Comparison of ENCODE assay signal across 19 cellular contexts in genomic region chr2:112685167-112685884, GRCh38. TPM values are rescaled to one million over a fixed set of nuclear protein-coding genes. Genes with fewer than 3 reads are reported as not detected.
DNase-seq lines count a peak whose midpoint lies in the region; ATAC-seq and TF ChIP-seq lines count a peak whose summit lies in the region.
"Had no signal": no experiment of that assay in that cellular context is flagged by ENCODE, and none has a peak within 500 bp of the region (broad histone marks: within the 10 kb centered on the region; RNA-seq: fewer than 3 reads in every experiment).

No MANE protein-coding gene starts in this region.

- H3K36me3 Mint-ChIP-seq in Caco-2 (ENCODE audit: insufficient read depth, unreplicated experiment): no peaks in the 10 kb centered on the region
- no peaks in the 10 kb centered on the region for H3K36me3 Mint-ChIP-seq in activated naive CD4-positive, alpha-beta T cell treated with anti-CD3 and anti-CD28 coated beads, Interleukin-2, amount 10 ng/mL, durations not matched to agents 7 days and 5 days
- H3K36me3 Mint-ChIP-seq: CD4-positive, CD25-positive, alpha-beta regulatory T cell had no signal

- CTCF ChIA-PET in Caco-2 (lab: Charles Lee) (interaction anchor here (0.5 to 1.0 kb wide), 6 partner anchors 11 to 57 kb away, joined by 3 to 8 read pairs (median 4); partner anchors contain the start of gene SLC20A1), IMR-90 (lab: Yijun Ruan, JAX) (interaction anchor here (0.8 to 1.2 kb wide), 5 partner anchors 9 to 100 kb away, joined by 3 to 6 read pairs (median 3); no protein-coding TSS in a partner anchor)
- CTCF ChIA-PET in activated naive CD4-positive, alpha-beta T cell treated with anti-CD3 and anti-CD28 coated beads, Interleukin-2, amount 10 ng/mL, durations not matched to agents 7 days and 5 days (lab: Charles Lee): interaction anchor here (0.7 to 9.9 kb wide), 4 partner anchors 9 to 85 kb away, joined by 3 to 94 read pairs (median 4); no protein-coding TSS in a partner anchor

- no peak overlapping the region for H3K4me2 ChIP-seq in IMR-90 (ENCODE audit: low read depth, low read length)

- no peaks in the 10 kb centered on the region for H3K27me3 ChIP-seq in Caco-2 (replicated peaks; ENCODE audit: control insufficient read depth, insufficient read depth, low read length)
- no peaks in the 10 kb centered on the region for H3K27me3 ChIP-seq in IMR-90 (ENCODE audit: control insufficient read depth, insufficient read depth, low read length)
- no peaks in the 10 kb centered on the region for H3K27me3 ChIP-seq in lower lobe of right lung (ENCODE audit: low read depth)
- H3K27me3 ChIP-seq: body of pancreas, heart right ventricle, Peyer's patch had no signal

- in situ Hi-C loops in IMR-90 (cut with MboI; ENCODE audit: low sequenced_read_pairs): no loop called here
- in situ Hi-C loops in astrocyte of the spinal cord (cut with HindIII; ENCODE audit: low sequenced_read_pairs): no loop called here

- H3K79me1 ChIP-seq in IMR-90 (ENCODE audit: low read depth in 1 of 2, low read length in 2 of 2): no peaks in the 10 kb centered on the region

- dilution Hi-C loops in IMR-90 (cut with HindIII; ENCODE audit: low sequenced_read_pairs, unreplicated experiment): no loop called here

- H3K9me3 ChIP-seq in Caco-2 (no peaks in the 10 kb centered on the region), IMR-90 (ENCODE audit: control insufficient read depth, insufficient read depth, low read length) (no peaks in the 10 kb centered on the region), lower lobe of right lung (no peaks in the 10 kb centered on the region)
- H3K9me3 ChIP-seq: body of pancreas, heart right ventricle, Peyer's patch had no signal

- H4K8ac ChIP-seq in IMR-90 (ENCODE audit: low read depth in 2 of 2, low read length in 2 of 2): no peak overlapping the region

- no peak overlapping the region for H2AK5ac ChIP-seq in IMR-90 (ENCODE audit: low read depth, low read length)

- no peaks in the 10 kb centered on the region for H3K36me3 ChIP-seq in Caco-2 (ENCODE audit: control insufficient read depth, insufficient read depth, low read length)
- no peaks in the 10 kb centered on the region for H3K36me3 ChIP-seq in IMR-90 (ENCODE audit: control insufficient read depth, insufficient read depth, low read length)
- no peaks in the 10 kb centered on the region for H3K36me3 ChIP-seq in lower lobe of right lung
- H3K36me3 ChIP-seq: heart right ventricle, Peyer's patch had no signal

- H4K91ac ChIP-seq in IMR-90 (ENCODE audit: insufficient read depth, low read depth, low read length): no peak overlapping the region

- DNase-seq in Caco-2 (no peak), IMR-90 (no peak), astrocyte of the spinal cord (ENCODE audit: low read depth, low spot score) (no peak), myocyte (ENCODE audit: low read depth) (peak; percentile 41), hippocampal formation (lab: John Stamatoyannopoulos, UW) (no peak), lower lobe of right lung (no peak)
- no peak for DNase-seq in activated naive CD4-positive, alpha-beta T cell treated with anti-CD3 and anti-CD28 coated beads, Interleukin-2, amount 10 ng/mL, durations not matched to agents 7 days and 5 days
- DNase-seq: activated CD4-positive, alpha-beta T cell treated with anti-CD3 and anti-CD28 coated beads, Interleukin-2, amount 50 U/mL, for 48 hours; activated effector memory CD4-positive, alpha-beta T cell treated with Interleukin-2 at 50 U/mL for 16 hours; body of pancreas; CD4-positive, CD25-positive, alpha-beta regulatory T cell; effector memory CD4-positive, alpha-beta T cell; heart right ventricle; NCI-H446 had no signal

- no peak overlapping the region for H2BK20ac ChIP-seq in IMR-90 (ENCODE audit: low read depth, low read length)

- H3K27me3 Mint-ChIP-seq in Caco-2 (ENCODE audit: insufficient read depth, unreplicated experiment): no peaks in the 10 kb centered on the region
- peaks cover 17% of the 10 kb centered on the region for H3K27me3 Mint-ChIP-seq in activated naive CD4-positive, alpha-beta T cell treated with anti-CD3 and anti-CD28 coated beads, Interleukin-2, amount 10 ng/mL, durations not matched to agents 7 days and 5 days

- POLR2A ChIA-PET in Caco-2 (lab: Charles Lee) (no interaction called here), IMR-90 (lab: Charles Lee; ENCODE audit: unreplicated experiment) (no interaction called here)

- no TSS peak for BruUV-seq in Caco-2 (replicated peaks; lab: Mats Ljungman, UMichigan)
- BruUV-seq in IMR-90 (replicated peaks; lab: Mats Ljungman, UMichigan): no TSS peak

- TF ChIP-seq CTCF in Caco-2 (IDR thresholded peaks at IDR 0.05; ENCODE audit: insufficient read depth in 1 of 2, low read depth in 1 of 2, low read length in 1 of 2, severe bottlenecking in 1 of 2, unreplicated experiment in 1 of 2) (peak; percentile 3 to 39), IMR-90 (conservative IDR thresholded peaks at IDR 0.05; ENCODE audit: low read depth, low read length) (no peak), astrocyte of the spinal cord (IDR thresholded peaks at IDR 0.05; ENCODE audit: low read depth, low read length) (peak; percentile 15), lower lobe of right lung (IDR thresholded peaks at IDR 0.05) (no peak)

- no peak overlapping the region for H3K27ac ChIP-seq in IMR-90 (ENCODE audit: insufficient read depth, low read length)
- H3K27ac ChIP-seq in lower lobe of right lung: no peak overlapping the region
- H3K27ac ChIP-seq: body of pancreas, heart right ventricle, Peyer's patch had no signal

- H3K9ac ChIP-seq in IMR-90 (ENCODE audit: low read depth, low read length): no peak overlapping the region

- H3K4me1 ChIP-seq in Caco-2 (no peaks in the 10 kb centered on the region), IMR-90 (ENCODE audit: control insufficient read depth, insufficient read depth, low read length) (peaks cover 1% of the 10 kb centered on the region; the same call in 1 of the 2 replicates), lower lobe of right lung (no peaks in the 10 kb centered on the region)
- H3K4me1 ChIP-seq: body of pancreas, Peyer's patch had no signal

- no peak overlapping the region for H3K4me3 ChIP-seq in Caco-2 (ENCODE audit: low read depth, low read length)
- H3K4me3 ChIP-seq in IMR-90 (ENCODE audit: insufficient read depth, low read depth, low read length): no peak overlapping the region
- no peak overlapping the region for H3K4me3 ChIP-seq in astrocyte of the spinal cord (ENCODE audit: low read depth, low read length)
- H3K4me3 ChIP-seq in lower lobe of right lung: no peak overlapping the region
- H3K4me3 ChIP-seq: body of pancreas, heart right ventricle, Peyer's patch had no signal

- no peak overlapping the region for H2BK15ac ChIP-seq in IMR-90 (ENCODE audit: low read depth, low read length)

- no peak overlapping the region for H2BK5ac ChIP-seq in IMR-90 (ENCODE audit: low read depth, low read length, poor library complexity, severe bottlenecking)

- H3K4me1 Mint-ChIP-seq in Caco-2 (ENCODE audit: low read depth, unreplicated experiment): no peaks in the 10 kb centered on the region
- H3K4me1 Mint-ChIP-seq in activated naive CD4-positive, alpha-beta T cell treated with anti-CD3 and anti-CD28 coated beads, Interleukin-2, amount 10 ng/mL, durations not matched to agents 7 days and 5 days: peaks cover 29% of the 10 kb centered on the region

- H3K14ac ChIP-seq in IMR-90 (replicated peaks; ENCODE audit: low read depth, low read length): no peak overlapping the region

- H3K4ac ChIP-seq in IMR-90 (ENCODE audit: low read depth, low read length): no peak overlapping the region

- H3K27ac Mint-ChIP-seq in Caco-2 (ENCODE audit: unreplicated experiment): no peak overlapping the region
- no peak overlapping the region for H3K27ac Mint-ChIP-seq in activated naive CD4-positive, alpha-beta T cell treated with anti-CD3 and anti-CD28 coated beads, Interleukin-2, amount 10 ng/mL, durations not matched to agents 7 days and 5 days
- H3K27ac Mint-ChIP-seq: CD4-positive, CD25-positive, alpha-beta regulatory T cell; nephron had no signal

- no peak overlapping the region for H2BK120ac ChIP-seq in IMR-90 (ENCODE audit: low read depth, low read length)

- no peak for TF ChIP-seq RAD21 in IMR-90 (IDR thresholded peaks at IDR 0.05; ENCODE audit: low read length)

- H3K9me1 ChIP-seq in IMR-90 (ENCODE audit: insufficient read depth, low read length): no peaks in the 10 kb centered on the region

- ATAC-seq in IMR-90 (ENCODE audit: low read depth) (0 out of 2 replicates have a peak, but pooled peaks have one; percentile 29), lower lobe of right lung (no peak), GM19455 (IDR thresholded peaks at IDR 0.05; ENCODE audit: unreplicated experiment) (no peak)
- ATAC-seq: body of pancreas, heart right ventricle, left lobe of liver had no signal

- no peaks in the 10 kb centered on the region for H4K20me1 ChIP-seq in IMR-90 (ENCODE audit: insufficient read depth, low read length)

- WGBS in IMR-90 (ENCODE audit: extremely low coverage in 2 of 2, insufficient read length in 1 of 2), 2 experiments: 30% methylated on average over 2 of the region's 4 CpGs; no CpG with 5 or more reads in 1 of the 2 experiments

- no peak overlapping the region for H2AK9ac ChIP-seq in IMR-90 (replicated peaks; ENCODE audit: low read depth, low read length, poor library complexity)

- H3K9me3 Mint-ChIP-seq in Caco-2 (ENCODE audit: unreplicated experiment): no peaks in the 10 kb centered on the region
- no peaks in the 10 kb centered on the region for H3K9me3 Mint-ChIP-seq in activated naive CD4-positive, alpha-beta T cell treated with anti-CD3 and anti-CD28 coated beads, Interleukin-2, amount 10 ng/mL, durations not matched to agents 7 days and 5 days
- H3K9me3 Mint-ChIP-seq: CD4-positive, CD25-positive, alpha-beta regulatory T cell; nephron had no signal

- intact Hi-C loops in Caco-2 (cut with micrococcal nuclease; ENCODE audit: unreplicated experiment) (no loop called here), IMR-90 (cut with micrococcal nuclease) (no loop called here), lower lobe of right lung (cut with DNase I) (loop anchor here (10.0 kb wide), 1 partner anchor 61 kb away; no protein-coding TSS in a partner anchor)

- no peak overlapping the region for H3K56ac ChIP-seq in IMR-90 (ENCODE audit: extremely low read depth, insufficient read depth, low read length)

- H2AFZ ChIP-seq in IMR-90 (replicated peaks; ENCODE audit: low read length, poor library complexity): no peak overlapping the region

- H4K5ac ChIP-seq in IMR-90 (ENCODE audit: low read depth, low read length): no peak overlapping the region

- H3K18ac ChIP-seq in IMR-90 (ENCODE audit: low read depth, low read length): no peak overlapping the region

- no peak for TF ChIP-seq POLR2A in IMR-90 (IDR thresholded peaks at IDR 0.05; ENCODE audit: low read depth, low read length)

- no peak overlapping the region for H3K4me3 Mint-ChIP-seq in Caco-2 (ENCODE audit: unreplicated experiment)
- H3K4me3 Mint-ChIP-seq in activated naive CD4-positive, alpha-beta T cell treated with anti-CD3 and anti-CD28 coated beads, Interleukin-2, amount 10 ng/mL, durations not matched to agents 7 days and 5 days: no peak overlapping the region
- H3K4me3 Mint-ChIP-seq: CD4-positive, CD25-positive, alpha-beta regulatory T cell; nephron had no signal

- H3K23ac ChIP-seq in IMR-90 (ENCODE audit: low read depth, low read length): no peak overlapping the region

RNA-seq across cellular contexts. Expression of gene NT5DC4, which starts 35.5 kb away (rescaled TPM):
- 3.3 and 4.0 TPM in 2 replicates for total RNA-seq in Caco-2 (2022)
- not detected in 2 replicates for total RNA-seq in IMR-90 (2012; rRNA removed)
- polyA plus RNA-seq in IMR-90 (2012; rRNA removed): not detected in 2 replicates
- not detected in 2 replicates for polyA plus RNA-seq in IMR-90 (2012; cell fraction: cytosol; rRNA removed)
- polyA plus RNA-seq in IMR-90 (2012; cell fraction: nucleus; rRNA removed; ENCODE audit: low replicate concordance): not detected in 2 replicates
- total RNA-seq in myocyte: not detected in 2 replicates
- polyA plus RNA-seq in myocyte (2012): not detected
- total RNA-seq in lower lobe of right lung: 0.53 TPM
- total RNA-seq: body of pancreas; CD4-positive, CD25-positive, alpha-beta regulatory T cell; HT1080; left lobe of liver had no signal
- polyA plus RNA-seq: CD4-positive, CD25-positive, alpha-beta regulatory T cell; heart right ventricle had no signal

RNA-seq across cellular contexts. Expression of gene SLC20A1, which starts 39.6 kb away (rescaled TPM):
- total RNA-seq in Caco-2 (2022) (91.1 and 102 TPM in 2 replicates), IMR-90 (2012; rRNA removed) (94.1 and 123 TPM in 2 replicates), myocyte (22.9 and 36.8 TPM in 2 replicates), lower lobe of right lung (43.5 TPM)
- 72.3 and 93.6 TPM in 2 replicates for polyA plus RNA-seq in IMR-90 (2012; rRNA removed)
- 20.4 and 27.2 TPM in 2 replicates for polyA plus RNA-seq in IMR-90 (2012; cell fraction: cytosol; rRNA removed)
- 27.1 and 155 TPM in 2 replicates for polyA plus RNA-seq in IMR-90 (2012; cell fraction: nucleus; rRNA removed; ENCODE audit: low replicate concordance)
- polyA plus RNA-seq in myocyte (2012): 125 TPM

Comparison
In these comparisons a context has a peak if more than half of its experiments do, and no peak if none do; other contexts are left out.
1. CTCF ChIP-seq: peak in Caco-2 (2 of 2) and astrocyte of the spinal cord (single experiment); none in IMR-90 (single experiment) and lower lobe of right lung (single experiment).